ENCODE assay signal across 15 cellular contexts in the genomic region with DNA sequence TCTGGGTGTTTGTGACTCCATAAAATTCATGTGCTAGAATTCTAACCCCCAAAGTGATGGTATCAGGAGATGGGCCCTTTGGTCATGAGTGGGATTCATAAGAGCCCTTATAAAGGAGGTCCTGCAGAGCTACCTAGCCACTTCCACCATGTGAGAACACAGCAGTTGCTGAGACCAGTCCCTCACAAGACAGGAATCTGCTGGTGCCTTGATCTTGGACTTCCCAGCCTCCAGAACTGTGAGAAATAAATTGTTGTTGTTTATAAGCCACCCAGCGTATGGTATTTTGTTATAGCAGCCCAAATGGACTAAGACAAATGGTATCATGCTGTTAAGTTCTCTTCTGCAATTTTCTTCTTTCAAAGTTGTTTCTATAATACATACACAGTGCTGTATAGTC. TPM values are rescaled to one million over a fixed set of nuclear protein-coding genes. Genes with fewer than 3 reads are reported as not detected.
"Had no signal": no experiment of that assay in that cellular context is flagged by ENCODE, and none has a peak within 500 bp of the region (broad histone marks: within the 10 kb centered on the region; RNA-seq: fewer than 3 reads in every experiment).

No MANE protein-coding gene starts in this region.

- H3K27ac ChIP-seq: epithelial cell of prostate, ovary, skin epidermis, VCaP had no signal

- H3K27me3 ChIP-seq: gastroesophageal sphincter, ovary, tibial nerve had no signal

- H3K9me3 Mint-ChIP-seq: activated naive CD4-positive, alpha-beta T cell treated with anti-CD3 and anti-CD28 coated beads, Interleukin-2, amount 50 U/mL, for 24 hours had no signal

- H3K4me3 ChIP-seq: ovary, skin epidermis had no signal

- ATAC-seq: gastroesophageal sphincter had no signal

- H3K9me3 ChIP-seq: gastroesophageal sphincter, ovary, tibial nerve had no signal

- DNase-seq: activated CD4-positive, alpha-beta T cell treated with anti-CD3 and anti-CD28 coated beads for 4 hours; effector memory CD4-positive, alpha-beta T cell; kidney glomerular epithelial cell; midbrain; ovary; retina; T1000 had no signal

- H3K36me3 ChIP-seq: gastroesophageal sphincter, ovary, tibial nerve had no signal

- H3K27ac Mint-ChIP-seq: activated naive CD4-positive, alpha-beta T cell treated with anti-CD3 and anti-CD28 coated beads, Interleukin-2, amount 50 U/mL, for 24 hours; naive thymus-derived CD4-positive, alpha-beta T cell had no signal

RNA-seq across cellular contexts. Expression of a gene that starts 1.5 kb away (rescaled TPM):
- total RNA-seq: SK-MEL-5 had no signal
- polyA plus RNA-seq: naive thymus-derived CD4-positive, alpha-beta T cell had no signal

RNA-seq across cellular contexts. Expression of a gene that starts 13.4 kb away (rescaled TPM):
- total RNA-seq: SK-MEL-5 had no signal
- polyA plus RNA-seq: naive thymus-derived CD4-positive, alpha-beta T cell had no signal

RNA-seq across cellular contexts. Expression of a gene that starts 44.2 kb away (rescaled TPM):
- total RNA-seq: SK-MEL-5 had no signal
